In the genomic region with DNA sequence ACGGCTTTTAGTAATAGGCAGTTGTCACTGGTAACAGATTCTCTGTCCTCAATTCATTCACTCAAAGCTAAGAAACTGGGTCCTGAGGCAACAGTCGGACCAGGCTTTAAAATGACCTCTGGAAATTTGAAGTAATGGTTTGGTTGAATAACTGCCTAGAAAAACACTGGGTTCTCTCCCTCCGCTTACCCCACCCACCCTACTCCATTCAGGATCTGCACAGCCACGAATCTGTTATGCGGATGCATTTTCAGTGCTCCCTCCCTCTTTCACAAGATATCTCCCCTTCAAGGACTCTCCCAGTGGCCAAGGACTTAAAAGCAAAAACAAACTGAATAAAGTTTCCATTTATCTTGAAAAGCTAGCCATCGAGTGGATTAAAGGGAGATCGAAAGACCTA, we compare ENCODE assay signal across 14 cellular contexts.
A peak's percentile ranks its signal among the peaks of the same experiment; 100 is the strongest.
DNase-seq lines count a peak whose midpoint lies in the region; ATAC-seq and TF ChIP-seq lines count a peak whose summit lies in the region.
"Had no signal": no experiment of that assay in that cellular context is flagged by ENCODE, and none has a peak within 500 bp of the region (broad histone marks: within the 10 kb centered on the region; RNA-seq: fewer than 3 reads in every experiment).

No MANE protein-coding gene starts in this region.

- ATAC-seq in right cardiac atrium = peak; percentile 20 to 78
- ATAC-seq: GM12878 had no signal

- TF ChIP-seq CTCF in nephron (IDR thresholded peaks at IDR 0.05; ENCODE audit: unreplicated experiment in 3 of 3) (no peak), smooth muscle cell (IDR thresholded peaks at IDR 0.05; ENCODE audit: borderline replicate concordance, insufficient read depth, poor library complexity, severe bottlenecking) (no peak), neural progenitor cell (IDR thresholded peaks at IDR 0.05) (no peak)

- no peaks in the 10 kb centered on the region for H3K36me3 Mint-ChIP-seq in nephron (ENCODE audit: low read depth)
- no peaks in the 10 kb centered on the region for H3K36me3 Mint-ChIP-seq in neural progenitor cell
- H3K36me3 Mint-ChIP-seq: CD4-positive, CD25-positive, alpha-beta regulatory T cell; IgD-negative memory B cell had no signal

- intact Hi-C loops in right cardiac atrium (cut with DNase I) = no loop called here
- intact Hi-C loops in cardiac septum (cut with DNase I) = no loop called here

- H3K27me3 Mint-ChIP-seq in nephron (ENCODE audit: low read depth) (peaks cover 10% of the 10 kb centered on the region), neural progenitor cell (ENCODE audit: insufficient read depth, low read depth) (peaks cover 4% of the 10 kb centered on the region)
- H3K27me3 Mint-ChIP-seq: CD4-positive, CD25-positive, alpha-beta regulatory T cell had no signal

- H2AFZ ChIP-seq in smooth muscle cell (ENCODE audit: low read depth) = peak overlapping the region; percentile 59
- no peak overlapping the region for H2AFZ ChIP-seq in neural progenitor cell (replicated peaks)

- WGBS in right cardiac atrium = 69% methylated on average over 7 of the region's 7 CpGs
- WGBS in smooth muscle cell (ENCODE audit: low lambda C conversion rate) = 82% methylated on average over 7 of the region's 7 CpGs

- peaks cover 36% of the 10 kb centered on the region for H3F3A ChIP-seq in smooth muscle cell (ENCODE audit: low read depth)
- H3F3A ChIP-seq in neural progenitor cell (ENCODE audit: low read depth) = no peaks in the 10 kb centered on the region

- no peaks in the 10 kb centered on the region for H3K36me3 ChIP-seq in smooth muscle cell (ENCODE audit: low read depth)
- no peaks in the 10 kb centered on the region for H3K36me3 ChIP-seq in neural progenitor cell

- H3K9me3 ChIP-seq in right cardiac atrium (ENCODE audit: control insufficient read depth, low read length) = no peaks in the 10 kb centered on the region
- H3K9me3 ChIP-seq in smooth muscle cell (replicated peaks; ENCODE audit: low read depth) = no peaks in the 10 kb centered on the region
- H3K9me3 ChIP-seq in neural progenitor cell (ENCODE audit: low read depth) = no peaks in the 10 kb centered on the region

- H3K27ac Mint-ChIP-seq in nephron (peak overlapping the region; percentile 79 to 93 (median 82)), neural progenitor cell (no peak overlapping the region)
- H3K27ac Mint-ChIP-seq: CD4-positive, CD25-positive, alpha-beta regulatory T cell had no signal

- peak overlapping the region; percentile 78 for H3K4me2 ChIP-seq in smooth muscle cell
- H3K4me2 ChIP-seq in neural progenitor cell = no peak overlapping the region

- H3K27me3 ChIP-seq in right cardiac atrium (ENCODE audit: control insufficient read depth, insufficient read depth) = no peaks in the 10 kb centered on the region
- no peaks in the 10 kb centered on the region for H3K27me3 ChIP-seq in smooth muscle cell (ENCODE audit: low read depth)
- H3K27me3 ChIP-seq in neural progenitor cell = no peaks in the 10 kb centered on the region

- H4K20me1 ChIP-seq in smooth muscle cell (ENCODE audit: low read depth) (no peaks in the 10 kb centered on the region), neural progenitor cell (ENCODE audit: low read depth) (no peaks in the 10 kb centered on the region)

- H3K9me3 Mint-ChIP-seq in nephron (no peaks in the 10 kb centered on the region), neural progenitor cell (no peaks in the 10 kb centered on the region)
- H3K9me3 Mint-ChIP-seq: CD4-positive, CD25-positive, alpha-beta regulatory T cell; IgD-negative memory B cell had no signal

- no peak overlapping the region for H3K9ac ChIP-seq in smooth muscle cell (ENCODE audit: low read depth)
- H3K9ac ChIP-seq in neural progenitor cell = no peak overlapping the region

- H3K27ac ChIP-seq in right cardiac atrium (ENCODE audit: low read length) = no peak overlapping the region
- peak overlapping the region; percentile 85 for H3K27ac ChIP-seq in smooth muscle cell (ENCODE audit: low read depth)
- no peak overlapping the region for H3K27ac ChIP-seq in neural progenitor cell
- H3K27ac ChIP-seq: 22Rv1 had no signal

- no peaks in the 10 kb centered on the region for H3K79me2 ChIP-seq in smooth muscle cell (ENCODE audit: low read depth)
- no peaks in the 10 kb centered on the region for H3K79me2 ChIP-seq in neural progenitor cell (ENCODE audit: low read depth)

- H3K4me1 Mint-ChIP-seq in nephron (peaks cover 45% of the 10 kb centered on the region), neural progenitor cell (peaks cover 5% of the 10 kb centered on the region)

- no peak overlapping the region for H3K4me3 Mint-ChIP-seq in nephron
- H3K4me3 Mint-ChIP-seq in neural progenitor cell = no peak overlapping the region
- H3K4me3 Mint-ChIP-seq: CD4-positive, CD25-positive, alpha-beta regulatory T cell; H9 had no signal

- H3K4me1 ChIP-seq in right cardiac atrium (ENCODE audit: control insufficient read depth, insufficient read depth, low read length) (peaks cover 10% of the 10 kb centered on the region), smooth muscle cell (ENCODE audit: low read depth) (peaks cover 13% of the 10 kb centered on the region), neural progenitor cell (no peaks in the 10 kb centered on the region)

- H3K4me3 ChIP-seq in right cardiac atrium (ENCODE audit: low read length) = no peak overlapping the region
- no peak overlapping the region for H3K4me3 ChIP-seq in smooth muscle cell
- no peak overlapping the region for H3K4me3 ChIP-seq in neural progenitor cell
- H3K4me3 ChIP-seq: GM12878 had no signal

- no peak for DNase-seq in right cardiac atrium
- DNase-seq in cardiac septum (ENCODE audit: low spot score) = no peak
- DNase-seq in smooth muscle cell (lab: John Stamatoyannopoulos, UW; ENCODE audit: unreplicated experiment) = no peak
- no peak for DNase-seq in D341Med (ENCODE audit: low spot score)
- DNase-seq in neural progenitor cell (ENCODE audit: low spot score) = no peak
- no peak for DNase-seq in NCI-H1417 treated with DMSO at 0.1 percent for 48 hours (lab: John Stamatoyannopoulos, UW)
- DNase-seq: CD4-positive, CD25-positive, alpha-beta regulatory T cell; DMS 273 treated with DMSO at 0.1 percent for 48 hours; GOT3; H9 had no signal
